ENCODE assay signal across 11 cellular contexts in genomic region chr6:158439255-158439654, GRCh38.
A peak's percentile ranks its signal among the peaks of the same experiment; 100 is the strongest.
DNase-seq lines count a peak whose midpoint lies in the region; ATAC-seq and TF ChIP-seq lines count a peak whose summit lies in the region.
"Had no signal": no experiment of that assay in that cellular context is flagged by ENCODE, and none has a peak within 500 bp of the region (broad histone marks: within the 10 kb centered on the region; RNA-seq: fewer than 3 reads in every experiment).

No MANE protein-coding gene starts in this region.

- no peaks in the 10 kb centered on the region for H4K20me1 ChIP-seq in PC-3 (ENCODE audit: low read length)

- CTCF ChIA-PET in PC-3 (lab: Charles Lee), result no interaction called here

- H3K79me2 ChIP-seq in PC-3 (ENCODE audit: low read length), result no peaks in the 10 kb centered on the region

- no peaks in the 10 kb centered on the region for H3K4me1 ChIP-seq in PC-3 (ENCODE audit: insufficient read depth, low read length)
- no peaks in the 10 kb centered on the region for H3K4me1 ChIP-seq in right cardiac atrium (ENCODE audit: control insufficient read depth, insufficient read depth, low read length)

- no TSS peak for BruUV-seq in PC-3 (replicated peaks; lab: Mats Ljungman, UMichigan)

- TF ChIP-seq CTCF in PC-3 (conservative IDR thresholded peaks at IDR 0.05; ENCODE audit: low read depth, low read length) (no peak), dorsolateral prefrontal cortex (IDR thresholded peaks at IDR 0.05 in 54 of 56, conservative IDR thresholded peaks at IDR 0.05 in 2 of 56; ENCODE audit: low read depth in 1 of 56, partially characterized antibody in 56 of 56) (no peak)

- H2AFZ ChIP-seq in PC-3 (ENCODE audit: low read length), result no peak overlapping the region

- DNase-seq in left kidney (ENCODE audit: low read depth, low spot score) (peak; percentile 15), PC-3 (no peak), right cardiac atrium (no peak), dorsolateral prefrontal cortex (no peak), ecto neural progenitor cell (ENCODE audit: low spot score) (no peak)
- DNase-seq: activated T-cell treated with anti-CD3 and anti-CD28 coated beads for 4 hours, DND-41, small intestine had no signal

- no peaks in the 10 kb centered on the region for H3K9me3 ChIP-seq in PC-3 (ENCODE audit: low read length)
- no peaks in the 10 kb centered on the region for H3K9me3 ChIP-seq in right cardiac atrium (ENCODE audit: control insufficient read depth, low read length)

- POLR2A ChIA-PET in PC-3 (lab: Charles Lee; ENCODE audit: unreplicated experiment), result no interaction called here

- H3K27ac ChIP-seq in PC-3 (ENCODE audit: low read length) (no peak overlapping the region), right cardiac atrium (ENCODE audit: low read length) (no peak overlapping the region), dorsolateral prefrontal cortex (peak overlapping the region in 18 of 59 donors; percentile 10 to 76 (median 32))

- H3K27me3 ChIP-seq in PC-3 (ENCODE audit: low read length), result no peaks in the 10 kb centered on the region
- H3K27me3 ChIP-seq in right cardiac atrium (ENCODE audit: control insufficient read depth, insufficient read depth), result no peaks in the 10 kb centered on the region
- no peaks in the 10 kb centered on the region for H3K27me3 ChIP-seq in dorsolateral prefrontal cortex

- H3K9ac ChIP-seq in PC-3 (ENCODE audit: low read length), result no peak overlapping the region

- H3F3A ChIP-seq in PC-3 (ENCODE audit: low read length, unreplicated experiment), result no peaks in the 10 kb centered on the region

- intact Hi-C loops in PC-3 (cut with micrococcal nuclease), result no loop called here
- intact Hi-C loops in right cardiac atrium (cut with DNase I), result no loop called here
- intact Hi-C loops in dorsolateral prefrontal cortex (cut with DNase I), result no loop called here

- no peaks in the 10 kb centered on the region for H3K36me3 ChIP-seq in PC-3 (ENCODE audit: low read depth, low read length)

- no peak overlapping the region for H3K4me2 ChIP-seq in PC-3 (ENCODE audit: low read length)

- peak; percentile 86 for ATAC-seq in GM18907 (IDR thresholded peaks at IDR 0.05; ENCODE audit: unreplicated experiment)
- peak; percentile 89 for ATAC-seq in HG02571 (IDR thresholded peaks at IDR 0.05; ENCODE audit: unreplicated experiment)
- ATAC-seq in HG03521 (IDR thresholded peaks at IDR 0.05; ENCODE audit: unreplicated experiment), result peak; percentile 78
- ATAC-seq in PC-3, result no peak
- no peak for ATAC-seq in right cardiac atrium

- no peaks in the 10 kb centered on the region for H3K9me2 ChIP-seq in PC-3 (replicated peaks; ENCODE audit: low read length)

- H3K4me3 ChIP-seq in PC-3 (ENCODE audit: low read length), result no peak overlapping the region
- H3K4me3 ChIP-seq in right cardiac atrium (ENCODE audit: low read length), result no peak overlapping the region
- no peak overlapping the region for H3K4me3 ChIP-seq in dorsolateral prefrontal cortex

Comparison
In these comparisons a context has a peak if more than half of its experiments do, and no peak if none do; other contexts are left out.
1. ATAC-seq: peak in GM18907 (single experiment), HG02571 (single experiment) and HG03521 (single experiment); none in PC-3 (single experiment) and right cardiac atrium (0 of 2).